Comparison of ENCODE assay signal across 38 cellular contexts in genomic region chr5:104367978-104368377, GRCh38.
"Had no signal": no experiment of that assay in that cellular context is flagged by ENCODE, and none has a peak within 500 bp of the region (broad histone marks: within the 10 kb centered on the region; RNA-seq: fewer than 3 reads in every experiment).

No MANE protein-coding gene starts in this region.

- H3K4me3 Mint-ChIP-seq: activated naive CD4-positive, alpha-beta T cell treated with anti-CD3 and anti-CD28 coated beads for 36 hours; activated naive CD4-positive, alpha-beta T cell treated with anti-CD3 and anti-CD28 coated beads, Interleukin-2, amount 10 ng/mL, durations not matched to agents 7 days and 5 days; activated naive CD4-positive, alpha-beta T cell treated with anti-CD3 and anti-CD28 coated beads, Interleukin-2, amount 50 U/mL, for 24 hours; activated naive CD8-positive, alpha-beta T cell; activated naive CD8-positive, alpha-beta T cell treated with anti-CD3 and anti-CD28 coated beads for 36 hours; activated naive CD8-positive, alpha-beta T cell treated with anti-CD3 and anti-CD28 coated beads, Interleukin-2, amount 10 ng/mL, durations not matched to agents 7 days and 5 days; activated naive CD8-positive, alpha-beta T cell treated with anti-CD3 and anti-CD28 coated beads, Interleukin-2, amount 50 U/mL, for 24 hours; activated T-cell treated with anti-CD3 and anti-CD28 coated beads, Interleukin-2, amount 50 U/mL, for 24 hours; activated T-cell treated with anti-CD3 and anti-CD28 coated beads, Interleukin-2, amount 50 U/mL, for 4 hours; activated T-helper 1 cell treated with anti-CD3 and anti-CD28 coated beads, Interleukin-12 subunit alpha, Interleukin-12 subunit beta, Interleukin-2, Interleukin-4 antibody, amounts not matched to agents 30 ng/mL and 10 ng/mL and 1 ng/mL, durations not matched to agents 14 hours and 24 hours and 36 hours; activated T-helper 17 cell treated with anti-CD3 and anti-CD28 coated beads, Interleukin-2, amount 50 U/mL, for 72 hours; brain; central memory CD8-positive, alpha-beta T cell had no signal

- H3K4me1 Mint-ChIP-seq: activated naive CD4-positive, alpha-beta T cell treated with anti-CD3 and anti-CD28 coated beads, Interleukin-2, amount 10 ng/mL, durations not matched to agents 7 days and 5 days; activated naive CD4-positive, alpha-beta T cell treated with anti-CD3 and anti-CD28 coated beads, Interleukin-2, amount 50 U/mL, for 24 hours; activated naive CD8-positive, alpha-beta T cell treated with anti-CD3 and anti-CD28 coated beads for 36 hours; activated naive CD8-positive, alpha-beta T cell treated with anti-CD3 and anti-CD28 coated beads, Interleukin-2, amount 10 ng/mL, durations not matched to agents 7 days and 5 days; activated naive CD8-positive, alpha-beta T cell treated with anti-CD3 and anti-CD28 coated beads, Interleukin-2, amount 50 U/mL, for 24 hours; activated T-helper 17 cell treated with anti-CD3 and anti-CD28 coated beads, Interleukin-2, amount 50 U/mL, for 72 hours; brain; central memory CD8-positive, alpha-beta T cell had no signal

- H3K27me3 Mint-ChIP-seq: activated naive CD4-positive, alpha-beta T cell treated with anti-CD3 and anti-CD28 coated beads, Interleukin-2, amount 10 ng/mL, durations not matched to agents 7 days and 5 days; activated naive CD4-positive, alpha-beta T cell treated with anti-CD3 and anti-CD28 coated beads, Interleukin-2, amount 50 U/mL, for 24 hours; activated naive CD8-positive, alpha-beta T cell; activated naive CD8-positive, alpha-beta T cell treated with anti-CD3 and anti-CD28 coated beads for 36 hours; activated naive CD8-positive, alpha-beta T cell treated with anti-CD3 and anti-CD28 coated beads, Interleukin-2, amount 10 ng/mL, durations not matched to agents 7 days and 5 days; activated naive CD8-positive, alpha-beta T cell treated with anti-CD3 and anti-CD28 coated beads, Interleukin-2, amount 50 U/mL, for 24 hours; activated T-cell treated with anti-CD3 and anti-CD28 coated beads, Interleukin-2, amount 50 U/mL, for 24 hours; activated T-helper 17 cell treated with anti-CD3 and anti-CD28 coated beads, Interleukin-2, amount 50 U/mL, for 72 hours; brain; central memory CD8-positive, alpha-beta T cell had no signal

- H3K27ac Mint-ChIP-seq: activated naive CD4-positive, alpha-beta T cell treated with anti-CD3 and anti-CD28 coated beads for 36 hours; activated naive CD4-positive, alpha-beta T cell treated with anti-CD3 and anti-CD28 coated beads, Interleukin-2, amount 10 ng/mL, durations not matched to agents 7 days and 5 days; activated naive CD4-positive, alpha-beta T cell treated with anti-CD3 and anti-CD28 coated beads, Interleukin-2, amount 50 U/mL, for 24 hours; activated naive CD4-positive, alpha-beta T cell treated with anti-CD3 and anti-CD28 coated beads, Interleukin-2, amount 50 U/mL, for 72 hours; activated naive CD8-positive, alpha-beta T cell; activated naive CD8-positive, alpha-beta T cell treated with anti-CD3 and anti-CD28 coated beads for 36 hours; activated naive CD8-positive, alpha-beta T cell treated with anti-CD3 and anti-CD28 coated beads, Interleukin-2, amount 10 ng/mL, durations not matched to agents 7 days and 5 days; activated naive CD8-positive, alpha-beta T cell treated with anti-CD3 and anti-CD28 coated beads, Interleukin-2, amount 50 U/mL, for 24 hours; activated T-cell treated with anti-CD3 and anti-CD28 coated beads, Interleukin-2, amount 50 U/mL, for 24 hours; activated T-helper 1 cell treated with anti-CD3 and anti-CD28 coated beads, Interleukin-12 subunit alpha, Interleukin-12 subunit beta, Interleukin-2, Interleukin-4 antibody, amounts not matched to agents 30 ng/mL and 10 ng/mL and 1 ng/mL, durations not matched to agents 14 hours and 24 hours and 36 hours; activated T-helper 17 cell treated with anti-CD3 and anti-CD28 coated beads, Interleukin-2, amount 50 U/mL, for 72 hours; activated T-helper 2 cell treated with anti-CD3 and anti-CD28 coated beads, Interferon-gamma antibody, Interleukin-2, Interleukin-4, amounts not matched to agents 10 μg/mL and 5 μg/mL and 100 μg/mL, durations not matched to agents 14 hours and 24 hours and 36 hours; brain had no signal

- H3K4me3 ChIP-seq: adrenal gland, ascending aorta, body of pancreas, breast epithelium, cardiac muscle cell had no signal

- DNase-seq: activated effector memory CD4-positive, alpha-beta T cell treated with anti-CD3 and anti-CD28 coated beads, Interleukin-2, amount 50 U/mL, for 16 hours; activated effector memory CD4-positive, alpha-beta T cell treated with Interleukin-2 at 50 U/mL for 16 hours; activated gamma-delta T cell; activated gamma-delta T cell treated with Interleukin-2 at 50 U/mL for 16 hours; activated naive CD4-positive, alpha-beta T cell; activated naive CD4-positive, alpha-beta T cell treated with anti-CD3 and anti-CD28 coated beads for 36 hours; activated naive CD4-positive, alpha-beta T cell treated with anti-CD3 and anti-CD28 coated beads, Interleukin-2, amount 10 ng/mL, durations not matched to agents 7 days and 5 days; activated naive CD4-positive, alpha-beta T cell treated with anti-CD3 and anti-CD28 coated beads, Interleukin-2, amount 50 U/mL, for 16 hours; activated naive CD4-positive, alpha-beta T cell treated with Interleukin-2 at 50 U/mL for 16 hours; activated naive CD8-positive, alpha-beta T cell treated with anti-CD3 and anti-CD28 coated beads for 36 hours; activated naive CD8-positive, alpha-beta T cell treated with anti-CD3 and anti-CD28 coated beads, Interleukin-2, amount 10 ng/mL, durations not matched to agents 7 days and 5 days; activated naive CD8-positive, alpha-beta T cell treated with anti-CD3 and anti-CD28 coated beads, Interleukin-2, amount 50 U/mL, for 24 hours; activated T-cell treated with anti-CD3 and anti-CD28 coated beads, Interleukin-2, amount 50 U/mL, for 24 hours; activated T-cell treated with anti-CD3 and anti-CD28 coated beads, Interleukin-2, amount 50 U/mL, for 4 hours; activated T-cell treated with anti-CD3 and anti-CD28 coated beads, Interleukin-2, amount 50 U/mL, for 48 hours; adrenal gland; amniotic stem cell; amygdala; anterior cingulate cortex; aorta; body of pancreas; brain microvascular endothelial cell; caudate nucleus; central memory CD4-positive, alpha-beta T cell; cerebellar nuclear complex had no signal

- H3K9me3 ChIP-seq: adrenal gland, ascending aorta, body of pancreas, breast epithelium had no signal

- H3K4me1 ChIP-seq: adrenal gland, ascending aorta, body of pancreas, breast epithelium had no signal

- ATAC-seq: activated naive CD4-positive, alpha-beta T cell treated with anti-CD3 and anti-CD28 coated beads, Interleukin-2, amount 50 U/mL, for 72 hours; activated naive CD8-positive, alpha-beta T cell treated with anti-CD3 and anti-CD28 coated beads, Interleukin-2, amount 50 U/mL, for 24 hours; activated T-cell treated with anti-CD3 and anti-CD28 coated beads, Interleukin-2, amount 50 U/mL, for 4 hours; activated T-helper 17 cell treated with anti-CD3 and anti-CD28 coated beads, Interleukin-2, amount 50 U/mL, for 72 hours; body of pancreas had no signal

- H3K27ac ChIP-seq: adrenal gland, ascending aorta, body of pancreas, brain microvascular endothelial cell, breast epithelium, cardiac muscle cell had no signal

- FAIRE-seq: astrocyte, bronchial epithelial cell had no signal

- H3K36me3 ChIP-seq: adrenal gland, ascending aorta, brain microvascular endothelial cell, breast epithelium, cardiac muscle cell had no signal

- H3K36me3 Mint-ChIP-seq: activated naive CD4-positive, alpha-beta T cell treated with anti-CD3 and anti-CD28 coated beads, Interleukin-2, amount 10 ng/mL, durations not matched to agents 7 days and 5 days; activated naive CD4-positive, alpha-beta T cell treated with anti-CD3 and anti-CD28 coated beads, Interleukin-2, amount 50 U/mL, for 24 hours; activated naive CD4-positive, alpha-beta T cell treated with anti-CD3 and anti-CD28 coated beads, Interleukin-2, amount 50 U/mL, for 72 hours; activated naive CD8-positive, alpha-beta T cell; activated naive CD8-positive, alpha-beta T cell treated with anti-CD3 and anti-CD28 coated beads for 36 hours; activated naive CD8-positive, alpha-beta T cell treated with anti-CD3 and anti-CD28 coated beads, Interleukin-2, amount 10 ng/mL, durations not matched to agents 7 days and 5 days; brain had no signal
